Comparison of ENCODE assay signal across 1 cellular context in genomic region chr2:98346259-98347236, GRCh38.
A peak's percentile ranks its signal among the peaks of the same experiment; 100 is the strongest.
TF ChIP-seq lines count a peak whose summit lies in the region.

Gene CNGA3 (plus strand): TSS chr2:98346456. CDS start chr2:98369976, 23,520 bp downstream.

TF ChIP-seq in WTC11, 78 proteins besides CTCF, POLR2A, EP300 and RAD21 (continued from another document and continues in another):
- TF ChIP-seq HMGXB4 (CRISPR knock-in tag; IDR thresholded peaks at IDR 0.05) (no peak), SMAD3 (CRISPR knock-in tag; IDR thresholded peaks at IDR 0.05; ENCODE audit: borderline replicate concordance) (no peak; the same call in 1 of the 2 replicates), E2F5 (CRISPR knock-in tag; IDR thresholded peaks at IDR 0.05) (no peak), MAX (CRISPR knock-in tag; IDR thresholded peaks at IDR 0.05) (peak; percentile 50; the same call in 1 of the 2 replicates), ERG (CRISPR knock-in tag; IDR thresholded peaks at IDR 0.05) (no peak), GABPB1 (CRISPR knock-in tag; IDR thresholded peaks at IDR 0.05) (no peak), HMGA2 (CRISPR knock-in tag; IDR thresholded peaks at IDR 0.05) (no peak), EMX1 (CRISPR knock-in tag; IDR thresholded peaks at IDR 0.05) (no peak), ZNF512 (CRISPR knock-in tag; IDR thresholded peaks at IDR 0.05; ENCODE audit: borderline replicate concordance) (no peak), ZNF232 (CRISPR knock-in tag; IDR thresholded peaks at IDR 0.05) (no peak), AFF4 (CRISPR knock-in tag; IDR thresholded peaks at IDR 0.05; ENCODE audit: borderline replicate concordance) (no peak), FOXK1 (CRISPR knock-in tag; IDR thresholded peaks at IDR 0.05) (peak; percentile 52; the same call in 1 of the 2 replicates), NFYB (CRISPR knock-in tag; conservative IDR thresholded peaks at IDR 0.05; ENCODE audit: low read depth) (no peak), GRHL2 (CRISPR knock-in tag; IDR thresholded peaks at IDR 0.05; ENCODE audit: insufficient replicate concordance, severe bottlenecking) (no peak), ZNF396 (CRISPR knock-in tag; IDR thresholded peaks at IDR 0.05; ENCODE audit: borderline replicate concordance) (no peak), TCF7 (CRISPR knock-in tag; IDR thresholded peaks at IDR 0.05; ENCODE audit: low read depth) (no peak), FOXP4 (CRISPR knock-in tag; IDR thresholded peaks at IDR 0.05) (peak; percentile 80), ARID4B (CRISPR knock-in tag; IDR thresholded peaks at IDR 0.05; ENCODE audit: borderline replicate concordance) (peak; percentile 92; the same call in 1 of the 2 replicates), ATF2 (CRISPR knock-in tag; IDR thresholded peaks at IDR 0.05; ENCODE audit: borderline replicate concordance, low read depth) (no peak), SMAD4 (CRISPR knock-in tag; IDR thresholded peaks at IDR 0.05) (0 out of 2 replicates have a peak, but pooled peaks have one; percentile 72), TEAD4 (CRISPR knock-in tag; IDR thresholded peaks at IDR 0.05) (peak; percentile 76; the same call in 1 of the 2 replicates), CREM (CRISPR knock-in tag; IDR thresholded peaks at IDR 0.05) (0 out of 2 replicates have a peak, but pooled peaks have one; percentile 61), TEAD1 (CRISPR knock-in tag; IDR thresholded peaks at IDR 0.05) (peak; percentile 61; the same call in 1 of the 2 replicates), USF2 (CRISPR knock-in tag; IDR thresholded peaks at IDR 0.05) (no peak), ZNF423 (CRISPR knock-in tag; IDR thresholded peaks at IDR 0.05) (no peak), ESRRA (CRISPR knock-in tag; IDR thresholded peaks at IDR 0.05; ENCODE audit: borderline replicate concordance) (peak; percentile 73; the same call in 1 of the 2 replicates), ZNF219 (CRISPR knock-in tag; IDR thresholded peaks at IDR 0.05; ENCODE audit: borderline replicate concordance) (0 out of 2 replicates have a peak, but pooled peaks have one; percentile 88), PRDM15 (CRISPR knock-in tag; IDR thresholded peaks at IDR 0.05) (no peak), IRF1 (CRISPR knock-in tag; IDR thresholded peaks at IDR 0.05) (no peak)
